3 cellular contexts compared by ENCODE assay signal in the genomic region with DNA sequence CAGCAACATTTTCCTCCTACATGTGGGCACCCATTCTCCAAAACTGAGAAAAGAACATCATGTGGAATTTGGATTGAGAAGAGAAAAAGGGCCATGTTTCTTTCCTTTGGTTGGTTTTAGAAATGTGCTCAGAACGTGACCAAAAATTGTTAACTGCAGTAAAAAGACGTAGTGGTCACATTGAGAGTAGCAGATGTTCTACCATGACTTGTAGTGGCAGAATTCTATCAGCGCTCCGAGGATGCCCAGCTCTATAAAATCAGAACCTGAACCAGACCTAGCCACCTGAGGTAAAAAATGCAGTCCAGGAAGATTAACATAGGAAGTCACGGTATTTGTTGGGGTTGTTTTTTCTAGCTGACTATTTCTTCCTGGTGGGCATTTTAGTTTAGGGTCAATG.
"Had no signal": no experiment of that assay in that cellular context is flagged by ENCODE, and none has a peak within 500 bp of the region (broad histone marks: within the 10 kb centered on the region; RNA-seq: fewer than 3 reads in every experiment).

No MANE protein-coding gene starts in this region.

- ATAC-seq: GM12878 had no signal

- H3K4me3 ChIP-seq: GM12878 had no signal

- DNase-seq: GDM1, GF-D8 had no signal
